ENCODE assay signal across 2 cellular contexts in genomic region chr4:153347117-153347516, GRCh38.
TF ChIP-seq lines count a peak whose summit lies in the region.

No MANE protein-coding gene starts in this region.

TF ChIP-seq in GM23338, 12 proteins besides CTCF, POLR2A, EP300 and RAD21:
- TF ChIP-seq REST (IDR thresholded peaks at IDR 0.05; ENCODE audit: unreplicated experiment), result no peak
- TF ChIP-seq ZNF331 (CRISPR knock-in tag; IDR thresholded peaks at IDR 0.05; ENCODE audit: low read depth), result no peak
- no peak for TF ChIP-seq EZH2phosphoT487 (IDR thresholded peaks at IDR 0.05; ENCODE audit: unreplicated experiment)
- TF ChIP-seq STAT1 (IDR thresholded peaks at IDR 0.05; ENCODE audit: unreplicated experiment), result no peak
- no peak for TF ChIP-seq POLR2AphosphoS5 (IDR thresholded peaks at IDR 0.05; ENCODE audit: low read depth)
- no peak for TF ChIP-seq NANOG (IDR thresholded peaks at IDR 0.05; ENCODE audit: borderline replicate concordance)
- no peak for TF ChIP-seq CREB1 (CRISPR knock-in tag; IDR thresholded peaks at IDR 0.05; ENCODE audit: low read depth)
- no peak for TF ChIP-seq ZNF114 (CRISPR knock-in tag; IDR thresholded peaks at IDR 0.05)
- TF ChIP-seq, protein P1, sequence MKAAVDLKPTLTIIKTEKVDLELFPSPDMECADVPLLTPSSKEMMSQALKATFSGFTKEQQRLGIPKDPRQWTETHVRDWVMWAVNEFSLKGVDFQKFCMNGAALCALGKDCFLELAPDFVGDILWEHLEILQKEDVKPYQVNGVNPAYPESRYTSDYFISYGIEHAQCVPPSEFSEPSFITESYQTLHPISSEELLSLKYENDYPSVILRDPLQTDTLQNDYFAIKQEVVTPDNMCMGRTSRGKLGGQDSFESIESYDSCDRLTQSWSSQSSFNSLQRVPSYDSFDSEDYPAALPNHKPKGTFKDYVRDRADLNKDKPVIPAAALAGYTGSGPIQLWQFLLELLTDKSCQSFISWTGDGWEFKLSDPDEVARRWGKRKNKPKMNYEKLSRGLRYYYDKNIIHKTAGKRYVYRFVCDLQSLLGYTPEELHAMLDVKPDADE (IDR thresholded peaks at IDR 0.05), result no peak
- TF ChIP-seq JUNB (IDR thresholded peaks at IDR 0.05; ENCODE audit: unreplicated experiment), result no peak
- TF ChIP-seq EZH2 (IDR thresholded peaks at IDR 0.05; ENCODE audit: low read depth, unreplicated experiment), result no peak
- no peak for TF ChIP-seq ZNF462 (CRISPR knock-in tag; IDR thresholded peaks at IDR 0.05)

TF ChIP-seq in K562, 482 proteins besides CTCF, POLR2A, EP300 and RAD21:
- TF ChIP-seq, protein P2, sequence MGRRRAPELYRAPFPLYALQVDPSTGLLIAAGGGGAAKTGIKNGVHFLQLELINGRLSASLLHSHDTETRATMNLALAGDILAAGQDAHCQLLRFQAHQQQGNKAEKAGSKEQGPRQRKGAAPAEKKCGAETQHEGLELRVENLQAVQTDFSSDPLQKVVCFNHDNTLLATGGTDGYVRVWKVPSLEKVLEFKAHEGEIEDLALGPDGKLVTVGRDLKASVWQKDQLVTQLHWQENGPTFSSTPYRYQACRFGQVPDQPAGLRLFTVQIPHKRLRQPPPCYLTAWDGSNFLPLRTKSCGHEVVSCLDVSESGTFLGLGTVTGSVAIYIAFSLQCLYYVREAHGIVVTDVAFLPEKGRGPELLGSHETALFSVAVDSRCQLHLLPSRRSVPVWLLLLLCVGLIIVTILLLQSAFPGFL (CRISPR knock-in tag; IDR thresholded peaks at IDR 0.05), result no peak
- TF ChIP-seq HNRNPH1 (optimal IDR thresholded peaks at IDR 0.05; ENCODE audit: low read depth, low read length) (no peak), NCOA2 (IDR thresholded peaks at IDR 0.05; ENCODE audit: partially characterized antibody in 2 of 2) (no peak), KDM1A (IDR thresholded peaks at IDR 0.05) (peak in 1 of 2 experiments; percentile 34; a peak in 1 of 4 replicates)
